In the genomic region with DNA sequence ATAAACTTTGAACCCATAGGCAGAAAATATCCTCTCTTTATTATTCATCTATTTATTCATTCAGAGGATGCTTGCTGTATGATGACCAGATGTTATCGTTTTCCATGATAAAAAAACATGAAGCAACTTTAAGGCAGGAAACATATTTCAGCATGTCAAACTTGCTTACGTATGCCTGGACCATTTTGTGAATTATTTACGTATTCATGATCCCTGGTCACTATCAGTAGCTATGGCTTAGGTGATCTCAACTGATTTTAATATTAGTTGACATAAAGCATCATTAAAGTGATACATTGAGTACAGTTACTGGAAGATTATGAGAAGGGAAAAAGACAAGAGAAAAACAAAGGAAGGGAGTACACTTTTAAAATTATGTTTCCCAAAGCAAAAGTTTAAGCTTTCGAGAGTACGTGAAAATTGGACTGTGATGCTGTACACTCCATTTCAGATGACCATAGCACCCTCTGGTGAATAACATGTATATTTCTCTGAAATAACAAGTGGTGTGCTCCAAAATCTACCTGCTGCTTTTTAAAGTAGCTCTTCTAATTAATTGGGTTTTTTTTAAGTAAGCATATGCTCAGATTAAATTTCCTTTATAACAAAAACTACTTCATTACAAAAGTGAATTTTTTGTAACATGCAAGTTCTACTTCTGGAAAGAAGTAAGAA, we compare ENCODE assay signal across 9 cellular contexts.
DNase-seq lines count a peak whose midpoint lies in the region; ATAC-seq, FAIRE-seq and TF ChIP-seq lines count a peak whose summit lies in the region.
"Had no signal": no experiment of that assay in that cellular context is flagged by ENCODE, and none has a peak within 500 bp of the region (broad histone marks: within the 10 kb centered on the region; RNA-seq: fewer than 3 reads in every experiment).

No MANE protein-coding gene starts in this region.

- H3K4me3 ChIP-seq in pancreas (no peak overlapping the region), H7 (ENCODE audit: insufficient read depth, low read depth, low read length) (no peak overlapping the region)

- 21% methylated on average over 5 of the region's 5 CpGs for WGBS in pancreas, 2 donors

- FAIRE-seq in pancreas (lab: Jason Lieb, UNC): no peak
- FAIRE-seq: colon had no signal

- intact Hi-C loops in pancreas (cut with DNase I) (no loop called here), natural killer cell (cut with micrococcal nuclease) (no loop called here)
- intact Hi-C loops in activated T-helper 2 cell treated with anti-CD3 and anti-CD28 coated beads, Interferon-gamma antibody, Interleukin-2, Interleukin-4, amounts not matched to agents 10 μg/mL and 5 μg/mL and 100 μg/mL, durations not matched to agents 14 hours and 24 hours and 36 hours (cut with micrococcal nuclease): no loop called here

- H3K27me3 ChIP-seq in pancreas: no peaks in the 10 kb centered on the region
- H3K27me3 ChIP-seq in H7 (ENCODE audit: control insufficient read depth, insufficient read depth, low read length): no peaks in the 10 kb centered on the region

- peaks cover 3 to 6% of the 10 kb centered on the region in 2 donors for H3K9me3 Mint-ChIP-seq in natural killer cell
- no peaks in the 10 kb centered on the region for H3K9me3 Mint-ChIP-seq in activated naive CD4-positive, alpha-beta T cell treated with anti-CD3 and anti-CD28 coated beads, Interleukin-2, amount 50 U/mL, for 72 hours
- H3K9me3 Mint-ChIP-seq in activated T-helper 2 cell treated with anti-CD3 and anti-CD28 coated beads, Interferon-gamma antibody, Interleukin-2, Interleukin-4, amounts not matched to agents 10 μg/mL and 5 μg/mL and 100 μg/mL, durations not matched to agents 14 hours and 24 hours and 36 hours: no peaks in the 10 kb centered on the region

- no peak overlapping the region for H3K27ac ChIP-seq in pancreas

- no peaks in the 10 kb centered on the region for H3K4me1 ChIP-seq in pancreas

- peak; percentile 42 for ATAC-seq in esophagus mucosa
- ATAC-seq in pancreas: peak; percentile 56 to 84 (median 81)
- no peak for ATAC-seq in natural killer cell
- ATAC-seq in activated naive CD4-positive, alpha-beta T cell treated with anti-CD3 and anti-CD28 coated beads, Interleukin-2, amount 50 U/mL, for 72 hours: no peak

- H3K27me3 Mint-ChIP-seq in natural killer cell (ENCODE audit: low read depth in 2 of 2): no peaks in the 10 kb centered on the region
- H3K27me3 Mint-ChIP-seq in activated T-helper 2 cell treated with anti-CD3 and anti-CD28 coated beads, Interferon-gamma antibody, Interleukin-2, Interleukin-4, amounts not matched to agents 10 μg/mL and 5 μg/mL and 100 μg/mL, durations not matched to agents 14 hours and 24 hours and 36 hours (ENCODE audit: low read depth): no peaks in the 10 kb centered on the region

- TF ChIP-seq CTCF in pancreas (IDR thresholded peaks at IDR 0.05) (peak in 2 of 4 donors; percentile 9 to 26), natural killer cell (IDR thresholded peaks at IDR 0.05) (no peak)

- no peak overlapping the region for H3K4me3 Mint-ChIP-seq in natural killer cell
- no peak overlapping the region for H3K4me3 Mint-ChIP-seq in activated T-helper 2 cell treated with anti-CD3 and anti-CD28 coated beads, Interferon-gamma antibody, Interleukin-2, Interleukin-4, amounts not matched to agents 10 μg/mL and 5 μg/mL and 100 μg/mL, durations not matched to agents 14 hours and 24 hours and 36 hours (ENCODE audit: low read depth)

- no peak overlapping the region for H3K27ac Mint-ChIP-seq in natural killer cell
- H3K27ac Mint-ChIP-seq in activated naive CD4-positive, alpha-beta T cell treated with anti-CD3 and anti-CD28 coated beads, Interleukin-2, amount 50 U/mL, for 72 hours: no peak overlapping the region
- no peak overlapping the region for H3K27ac Mint-ChIP-seq in activated T-helper 2 cell treated with anti-CD3 and anti-CD28 coated beads, Interferon-gamma antibody, Interleukin-2, Interleukin-4, amounts not matched to agents 10 μg/mL and 5 μg/mL and 100 μg/mL, durations not matched to agents 14 hours and 24 hours and 36 hours

- H3K9me3 ChIP-seq in pancreas: no peaks in the 10 kb centered on the region

- no peaks in the 10 kb centered on the region for H3K36me3 Mint-ChIP-seq in natural killer cell
- no peaks in the 10 kb centered on the region for H3K36me3 Mint-ChIP-seq in activated naive CD4-positive, alpha-beta T cell treated with anti-CD3 and anti-CD28 coated beads, Interleukin-2, amount 50 U/mL, for 72 hours
- no peaks in the 10 kb centered on the region for H3K36me3 Mint-ChIP-seq in activated T-helper 2 cell treated with anti-CD3 and anti-CD28 coated beads, Interferon-gamma antibody, Interleukin-2, Interleukin-4, amounts not matched to agents 10 μg/mL and 5 μg/mL and 100 μg/mL, durations not matched to agents 14 hours and 24 hours and 36 hours (ENCODE audit: low read depth)

- H3K36me3 ChIP-seq in pancreas (no peaks in the 10 kb centered on the region), H7 (replicated peaks; ENCODE audit: control insufficient read depth, insufficient read depth, low read length) (no peaks in the 10 kb centered on the region)

- DNase-seq in DMS114 treated with DMSO at 0.1 percent for 48 hours (lab: John Stamatoyannopoulos, UW; ENCODE audit: unreplicated experiment): peak; percentile 60
- peak; percentile 12 for DNase-seq in NCI-H460 (ENCODE audit: extremely low read depth, low read depth)
- no peak for DNase-seq in pancreas
- DNase-seq in H7: no peak
- DNase-seq in natural killer cell: no peak
- DNase-seq in activated naive CD4-positive, alpha-beta T cell treated with anti-CD3 and anti-CD28 coated beads, Interleukin-2, amount 50 U/mL, for 72 hours (ENCODE audit: low spot score in 2 of 2): no peak
- DNase-seq in activated T-helper 2 cell treated with anti-CD3 and anti-CD28 coated beads, Interferon-gamma antibody, Interleukin-2, Interleukin-4, amounts not matched to agents 10 μg/mL and 5 μg/mL and 100 μg/mL, durations not matched to agents 14 hours and 24 hours and 36 hours (ENCODE audit: low spot score): no peak

- H3K4me1 Mint-ChIP-seq in natural killer cell: no peaks in the 10 kb centered on the region
- no peaks in the 10 kb centered on the region for H3K4me1 Mint-ChIP-seq in activated T-helper 2 cell treated with anti-CD3 and anti-CD28 coated beads, Interferon-gamma antibody, Interleukin-2, Interleukin-4, amounts not matched to agents 10 μg/mL and 5 μg/mL and 100 μg/mL, durations not matched to agents 14 hours and 24 hours and 36 hours (ENCODE audit: low read depth)

Comparison
In these comparisons a context has a peak if more than half of its experiments do, and no peak if none do; other contexts are left out.
1. DNase-seq: peak in DMS114 treated with DMSO at 0.1 percent for 48 hours (single experiment) and NCI-H460 (single experiment); none in pancreas (0 of 6), H7 (single experiment), natural killer cell (single experiment), activated naive CD4-positive, alpha-beta T cell treated with anti-CD3 and anti-CD28 coated beads, Interleukin-2, amount 50 U/mL, for 72 hours (0 of 2) and activated T-helper 2 cell treated with anti-CD3 and anti-CD28 coated beads, Interferon-gamma antibody, Interleukin-2, Interleukin-4, amounts not matched to agents 10 μg/mL and 5 μg/mL and 100 μg/mL, durations not matched to agents 14 hours and 24 hours and 36 hours (single experiment).
2. ATAC-seq: peak in esophagus mucosa (single experiment) and pancreas (4 of 4); none in natural killer cell (0 of 3) and activated naive CD4-positive, alpha-beta T cell treated with anti-CD3 and anti-CD28 coated beads, Interleukin-2, amount 50 U/mL, for 72 hours (0 of 2).